ENCODE assay signal across 9 cellular contexts in the genomic region with DNA sequence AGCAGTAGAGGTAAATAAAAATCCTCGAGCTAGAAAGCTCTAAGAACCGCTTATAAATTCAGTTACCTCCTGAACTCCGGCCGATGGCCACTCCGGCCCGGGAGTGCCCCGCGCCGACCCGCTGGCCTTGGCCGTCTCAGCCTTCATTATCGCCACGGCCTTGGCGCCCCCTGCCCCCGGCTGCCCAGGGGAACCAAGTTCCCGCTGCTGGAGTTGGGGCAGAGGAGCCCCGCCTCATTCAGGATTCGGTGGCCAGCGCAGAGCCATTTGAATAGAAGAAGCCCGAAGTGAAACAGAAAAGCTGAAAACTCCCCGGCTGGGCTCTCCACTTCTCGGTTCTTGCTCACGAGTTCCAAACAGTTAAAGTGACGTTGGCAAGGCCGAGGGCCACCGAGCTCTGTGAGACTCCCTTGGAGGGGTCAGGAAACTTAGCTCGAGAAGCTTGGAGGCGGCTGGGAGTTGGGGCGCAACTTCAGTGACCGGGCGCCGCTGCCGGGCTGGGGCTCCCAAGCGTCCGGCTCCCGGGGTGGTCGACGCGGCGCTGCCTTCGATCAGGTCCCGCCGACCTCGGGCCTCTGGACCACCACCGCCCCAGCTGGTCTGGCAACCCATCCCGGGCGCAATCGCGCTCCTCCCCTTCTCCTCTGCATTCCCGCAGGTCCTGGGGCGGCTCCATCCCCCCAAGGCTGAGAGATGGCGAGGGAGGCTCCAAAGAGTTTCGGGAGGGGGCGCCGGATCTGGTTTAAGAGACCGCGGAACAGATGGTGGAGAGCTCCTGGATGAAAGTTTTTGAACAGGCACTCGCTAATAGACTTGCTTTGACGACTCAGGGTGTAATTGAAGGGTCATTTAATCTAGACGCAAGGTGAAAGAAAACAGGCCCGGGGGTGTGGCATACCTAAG. TPM values are rescaled to one million over a fixed set of nuclear protein-coding genes. Genes with fewer than 3 reads are reported as not detected.
DNase-seq lines count a peak whose midpoint lies in the region; ATAC-seq and TF ChIP-seq lines count a peak whose summit lies in the region.
"Had no signal": no experiment of that assay in that cellular context is flagged by ENCODE, and none has a peak within 500 bp of the region (broad histone marks: within the 10 kb centered on the region; RNA-seq: fewer than 3 reads in every experiment).

No MANE protein-coding gene starts in this region.

- H3K4me1 ChIP-seq in adipocyte (ENCODE audit: control insufficient read depth, insufficient read depth, low read length), result peaks cover 10% of the 10 kb centered on the region
- H3K4me1 ChIP-seq in thoracic aorta (ENCODE audit: control insufficient read depth in 1 of 2, low read depth in 2 of 2), result peaks cover 5 to 30% of the 10 kb centered on the region in 2 donors

- intact Hi-C loops in left colon (cut with DNase I, micrococcal nuclease), result no loop called here

- peak; percentile 90 for DNase-seq in H7
- peak; percentile 56 for DNase-seq in adipocyte (ENCODE audit: low read depth)
- peak in 1 of 2 donors; percentile 6 for DNase-seq in left colon
- DNase-seq in thoracic aorta (ENCODE audit: low spot score), result no peak
- no peak for DNase-seq in activated naive CD4-positive, alpha-beta T cell (lab: John Stamatoyannopoulos, UW)
- no peak for DNase-seq in stimulated activated CD4-positive, alpha-beta T cell treated with anti-CD3 and anti-CD28 coated beads, Interleukin-4, amount 100 ng/mL, for 1 hour
- no peak for DNase-seq in T-helper 2 cell
- DNase-seq: cerebellar nuclear complex had no signal

- H3K9ac ChIP-seq in adipocyte (ENCODE audit: low read length), result no peak overlapping the region

- H3K27ac ChIP-seq in thoracic aorta, result no peak overlapping the region

- H3K9me3 ChIP-seq in adipocyte (ENCODE audit: control insufficient read depth, low read length) (no peaks in the 10 kb centered on the region), thoracic aorta (no peaks in the 10 kb centered on the region)

- H3K4me3 ChIP-seq in H7 (ENCODE audit: insufficient read depth, low read depth, low read length) (peak overlapping the region; percentile 65), adipocyte (ENCODE audit: low read length) (peak overlapping the region; percentile 78), thoracic aorta (peak overlapping the region; percentile 65)

- H3K36me3 ChIP-seq in H7 (replicated peaks; ENCODE audit: control insufficient read depth, insufficient read depth, low read length) (no peaks in the 10 kb centered on the region), adipocyte (ENCODE audit: control insufficient read depth, insufficient read depth, low read length, severe bottlenecking) (no peaks in the 10 kb centered on the region), thoracic aorta (no peaks in the 10 kb centered on the region)

- H3K27me3 ChIP-seq in H7 (ENCODE audit: control insufficient read depth, insufficient read depth, low read length) (peaks cover 97% of the 10 kb centered on the region), adipocyte (replicated peaks; ENCODE audit: control insufficient read depth, insufficient read depth, low read length) (peaks cover 99% of the 10 kb centered on the region), thoracic aorta (replicated peaks; ENCODE audit: insufficient read depth) (peaks cover 54% of the 10 kb centered on the region)

- ATAC-seq in left colon (peak; percentile 18), thoracic aorta (ENCODE audit: insufficient number of reproducible peaks, low FRiP score, low read depth) (no peak), GM18511 (IDR thresholded peaks at IDR 0.05; ENCODE audit: unreplicated experiment) (no peak)

- no peak for TF ChIP-seq CTCF in thoracic aorta (IDR thresholded peaks at IDR 0.05)

RNA-seq across cellular contexts. Expression of a gene that starts 5.8 kb away (rescaled TPM):
- 2.1 and 5.0 TPM in 2 replicates for total RNA-seq in H7 (2014; rRNA removed; shearing (Covaris generic))
- total RNA-seq in left colon (not detected), thoracic aorta (not detected)

Comparison
In these comparisons a context has a peak if more than half of its experiments do, and no peak if none do; other contexts are left out.
1. DNase-seq: peak in H7 (single experiment) and adipocyte (single experiment); none in thoracic aorta (single experiment), activated naive CD4-positive, alpha-beta T cell (0 of 4), stimulated activated CD4-positive, alpha-beta T cell treated with anti-CD3 and anti-CD28 coated beads, Interleukin-4, amount 100 ng/mL, for 1 hour (single experiment) and T-helper 2 cell (0 of 5).
2. Peak in every context shown above with its lines, with median percentiles within 50 percentile points of each other: H3K4me3 ChIP-seq.